In genomic region chr10:1110674-1111119, GRCh38 we compare ENCODE assay signal across 2 cellular contexts.
TF ChIP-seq lines count a peak whose summit lies in the region.

No MANE protein-coding gene starts in this region.

TF ChIP-seq in SK-N-SH, 30 proteins besides CTCF, POLR2A, EP300 and RAD21 (continued from another document):
- no peak for TF ChIP-seq ELF1 (IDR thresholded peaks at IDR 0.05)

TF ChIP-seq in SK-N-SH treated with all-trans-retinoic acid at 6 μM for 48 hours, 23 proteins besides CTCF, POLR2A, EP300 and RAD21 (continued from another document):
- no peak for TF ChIP-seq PATZ1 (CRISPR knock-in tag; IDR thresholded peaks at IDR 0.05; ENCODE audit: borderline replicate concordance)
- TF ChIP-seq ISL1 (CRISPR knock-in tag; IDR thresholded peaks at IDR 0.05): no peak
- no peak for TF ChIP-seq CSRNP3 (CRISPR knock-in tag; IDR thresholded peaks at IDR 0.05)
- no peak for TF ChIP-seq SNAI2 (CRISPR knock-in tag; IDR thresholded peaks at IDR 0.05)
- no peak for TF ChIP-seq TCF4 (CRISPR knock-in tag; IDR thresholded peaks at IDR 0.05; ENCODE audit: borderline replicate concordance)
- no peak for TF ChIP-seq ZNF70 (CRISPR knock-in tag; IDR thresholded peaks at IDR 0.05)
- TF ChIP-seq OSR1 (CRISPR knock-in tag; IDR thresholded peaks at IDR 0.05): no peak
- no peak for TF ChIP-seq ZNF8 (CRISPR knock-in tag; IDR thresholded peaks at IDR 0.05)
- no peak for TF ChIP-seq BACH2 (CRISPR knock-in tag; IDR thresholded peaks at IDR 0.05; ENCODE audit: borderline replicate concordance)
- TF ChIP-seq CREB5 (CRISPR knock-in tag; IDR thresholded peaks at IDR 0.05; ENCODE audit: low read depth): no peak
- TF ChIP-seq CSDC2 (CRISPR knock-in tag; IDR thresholded peaks at IDR 0.05): no peak
- TF ChIP-seq ZC3H10 (CRISPR knock-in tag; IDR thresholded peaks at IDR 0.05): no peak
- no peak for TF ChIP-seq POU6F1 (CRISPR knock-in tag; IDR thresholded peaks at IDR 0.05; ENCODE audit: borderline replicate concordance, low read depth)
- TF ChIP-seq ESRRG (CRISPR knock-in tag; IDR thresholded peaks at IDR 0.05): no peak
- no peak for TF ChIP-seq TOX (CRISPR knock-in tag; IDR thresholded peaks at IDR 0.05; ENCODE audit: borderline replicate concordance)
